8 cellular contexts compared by ENCODE assay signal in the genomic region with DNA sequence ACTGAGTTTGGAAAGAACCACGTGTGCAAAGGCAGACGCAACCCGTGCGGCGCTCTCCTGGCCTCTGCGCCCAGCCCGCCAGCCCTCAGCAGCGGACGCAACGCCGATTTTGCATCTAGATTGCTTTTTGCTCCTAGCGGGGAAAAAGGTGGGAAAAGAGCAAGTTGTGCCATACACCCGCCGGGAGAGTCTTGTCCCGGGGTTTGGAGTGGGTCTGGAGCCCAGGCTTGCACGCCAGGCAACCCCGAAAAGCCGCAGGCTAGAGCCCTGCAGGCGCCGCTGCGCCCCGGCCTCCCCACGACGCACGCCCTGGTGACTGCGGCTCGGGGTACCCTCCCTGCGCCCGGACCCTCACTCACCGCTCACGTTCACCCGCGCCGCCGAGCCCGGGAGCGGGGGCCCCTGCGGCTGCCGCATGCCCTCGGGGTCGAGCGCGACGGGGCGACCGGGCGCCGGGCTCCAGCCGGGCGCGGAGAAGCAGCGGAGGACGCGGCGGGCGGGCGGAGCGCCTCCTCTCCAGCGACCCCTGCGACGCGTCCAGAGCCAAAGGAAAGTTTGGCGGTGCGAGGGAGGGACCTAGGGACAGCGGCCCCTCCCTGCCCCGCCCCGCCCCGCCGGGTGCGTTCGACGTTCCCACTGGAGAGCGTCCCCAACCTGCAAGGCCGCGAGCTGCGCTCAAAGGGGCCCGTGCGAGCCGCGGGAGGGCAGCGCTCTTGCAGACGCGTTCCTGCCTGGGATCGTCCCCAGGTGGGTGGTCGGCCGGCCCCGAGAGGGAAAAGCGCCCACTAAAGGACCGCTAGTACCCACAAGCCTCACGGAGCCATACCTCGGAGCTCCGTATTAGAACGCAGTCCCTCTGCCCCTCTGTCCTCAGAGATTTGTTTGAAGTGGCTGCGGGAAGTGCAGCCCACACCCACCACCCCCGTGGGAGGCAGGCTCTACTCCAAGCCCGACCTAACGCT. TPM values are rescaled to one million over a fixed set of nuclear protein-coding genes. Genes with fewer than 3 reads are reported as not detected.
DNase-seq lines count a peak whose midpoint lies in the region; ATAC-seq and TF ChIP-seq lines count a peak whose summit lies in the region.

A gene with protein sequence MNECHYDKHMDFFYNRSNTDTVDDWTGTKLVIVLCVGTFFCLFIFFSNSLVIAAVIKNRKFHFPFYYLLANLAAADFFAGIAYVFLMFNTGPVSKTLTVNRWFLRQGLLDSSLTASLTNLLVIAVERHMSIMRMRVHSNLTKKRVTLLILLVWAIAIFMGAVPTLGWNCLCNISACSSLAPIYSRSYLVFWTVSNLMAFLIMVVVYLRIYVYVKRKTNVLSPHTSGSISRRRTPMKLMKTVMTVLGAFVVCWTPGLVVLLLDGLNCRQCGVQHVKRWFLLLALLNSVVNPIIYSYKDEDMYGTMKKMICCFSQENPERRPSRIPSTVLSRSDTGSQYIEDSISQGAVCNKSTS (minus strand): TSS at position 550 of the 962 bp plus-strand sequence. CDS start 27,086 bp downstream, outside the sequence.

- H3K27ac ChIP-seq in 22Rv1 (peak within 1 kb of the TSS; percentile 55), neural cell (ENCODE audit: low read length) (no peak within 1 kb of the TSS)

- peaks cover 48% of the 10 kb centered on the region for H3K27me3 ChIP-seq in neural cell (ENCODE audit: insufficient read depth, low read depth, low read length)

- DNase-seq in HFFc6 (no peak), WTC11 (ENCODE audit: low spot score) (peak; percentile 82), epithelial cell of esophagus (ENCODE audit: low read depth) (peak; percentile 65), NCI-H2107 treated with DMSO at 0.1 percent for 48 hours (lab: John Stamatoyannopoulos, UW; ENCODE audit: unreplicated experiment) (no peak), sciatic nerve (ENCODE audit: low spot score) (no peak), GOT3 (lab: John Stamatoyannopoulos, UW) (no peak)

- H3K36me3 ChIP-seq in neural cell (ENCODE audit: insufficient read depth, low read length) = no peaks in the 10 kb centered on the region

- no peaks in the 10 kb centered on the region; the same call in 1 of the 2 replicates for H3K4me1 Mint-ChIP-seq in HFFc6 (ENCODE audit: low read depth)
- H3K4me1 Mint-ChIP-seq in WTC11 = peaks cover 60% of the 10 kb centered on the region

- H3K27me3 Mint-ChIP-seq in HFFc6 (ENCODE audit: insufficient read depth) (peaks cover 31% of the 10 kb centered on the region), WTC11 (ENCODE audit: low read depth) (peaks cover 21% of the 10 kb centered on the region)

- peak within 1 kb of the TSS; percentile 77 for H3K4me3 Mint-ChIP-seq in HFFc6
- H3K4me3 Mint-ChIP-seq in WTC11 = peak within 1 kb of the TSS; percentile 84

- H4K20me1 ChIP-seq in neural cell (ENCODE audit: insufficient read depth) = no peaks in the 10 kb centered on the region

- CTCF ChIA-PET in WTC11 (lab: Charles Lee) = interaction anchor here (0.8 to 2.7 kb wide), 3 partner anchors 52 to 169 kb away, joined by 3 to 18 read pairs (median 13); no protein-coding TSS in a partner anchor

- H3K27ac Mint-ChIP-seq in HFFc6 (no peak within 1 kb of the TSS), WTC11 (peak within 1 kb of the TSS; percentile 63)

- intact Hi-C loops in sciatic nerve (cut with DNase I) = no loop called here

- H3K4me3 ChIP-seq in epithelial cell of esophagus (ENCODE audit: low read length) = peak within 1 kb of the TSS; percentile 80
- H3K4me3 ChIP-seq in neural cell (ENCODE audit: low read length) = peak within 1 kb of the TSS; percentile 68

- H3F3A ChIP-seq in neural cell (ENCODE audit: insufficient read depth, low read length, poor library complexity, severe bottlenecking) = no peaks in the 10 kb centered on the region

- H3K4me2 ChIP-seq in neural cell (ENCODE audit: low read length) = peak within 1 kb of the TSS; percentile 80

- no peak for TF ChIP-seq RAD21 in neural cell (conservative IDR thresholded peaks at IDR 0.05)

- H3K79me2 ChIP-seq in neural cell (replicated peaks; ENCODE audit: insufficient read depth, low read length) = no peaks in the 10 kb centered on the region

- peak; percentile 58 for TF ChIP-seq CTCF in 22Rv1 (IDR thresholded peaks at IDR 0.05)
- no peak for TF ChIP-seq CTCF in HFFc6 (IDR thresholded peaks at IDR 0.05)
- TF ChIP-seq CTCF in WTC11 (IDR thresholded peaks at IDR 0.05) = no peak
- TF ChIP-seq CTCF in epithelial cell of esophagus (IDR thresholded peaks at IDR 0.05; ENCODE audit: insufficient read depth, low read depth, low read length, missing control alignments) = peak; percentile 4
- TF ChIP-seq CTCF in neural cell (IDR thresholded peaks at IDR 0.05; ENCODE audit: poor library complexity, severe bottlenecking) = no peak

- ATAC-seq in WTC11 (peak; percentile 82), sciatic nerve (no peak)

- peak within 1 kb of the TSS; percentile 23 for H3K9ac ChIP-seq in neural cell (ENCODE audit: low read length)

- H3K36me3 Mint-ChIP-seq in HFFc6 (ENCODE audit: low read depth) = no peaks in the 10 kb centered on the region; the same call in 1 of the 2 replicates
- H3K36me3 Mint-ChIP-seq in WTC11 = peaks cover 7% of the 10 kb centered on the region; the same call in 1 of the 2 replicates

- no peaks in the 10 kb centered on the region for H3K9me3 ChIP-seq in neural cell (ENCODE audit: low read length)

- H2AFZ ChIP-seq in neural cell (ENCODE audit: low read depth, low read length) = no peak within 1 kb of the TSS

- no peaks in the 10 kb centered on the region for H3K9me3 Mint-ChIP-seq in HFFc6
- no peaks in the 10 kb centered on the region for H3K9me3 Mint-ChIP-seq in WTC11

- H3K9me2 ChIP-seq in neural cell (ENCODE audit: insufficient read depth, low read length) = no peaks in the 10 kb centered on the region

- peak; percentile 18 for TF ChIP-seq EP300 in neural cell (conservative IDR thresholded peaks at IDR 0.05; ENCODE audit: poor library complexity, severe bottlenecking)

- POLR2A ChIA-PET in WTC11 (lab: Charles Lee) = interaction anchor here (0.6 to 1.3 kb wide), 3 partner anchors 20 to 113 kb away, joined by 3 to 7 read pairs (median 4); no protein-coding TSS in a partner anchor

TF ChIP-seq in neural cell, 6 proteins besides CTCF, POLR2A, EP300 and RAD21:
- TF ChIP-seq SMC3 (conservative IDR thresholded peaks at IDR 0.05; ENCODE audit: poor library complexity) = no peak
- TF ChIP-seq EZH2 (IDR thresholded peaks at IDR 0.05; ENCODE audit: borderline replicate concordance, insufficient read depth, low read length, poor library complexity, severe bottlenecking) = peak; percentile 35

RNA-seq across cellular contexts. Expression of the gene that starts here (rescaled TPM):
- total RNA-seq in HFFc6 (2021; fragmentation: NEBNext Ultra II Directional; extraction: Animal tissue kit (Norgen Biotek cat#: 25700)) = 1 to 10 TPM in 5 of 6 experiments, under 1 TPM in 1; 0.28 to 3.1 (median 2.0) TPM
- total RNA-seq in WTC11 (2021) = 26.8 to 33.3 TPM (median 27.6 TPM) in 3 replicates
- 0.54 TPM in 1 of 2 replicates, not detected in the other for polyA plus RNA-seq in neural cell
- not detected in 2 replicates for polyA minus RNA-seq in neural cell
- 0.36 TPM for total RNA-seq in sciatic nerve

Comparison
In these comparisons a context has a peak if more than half of its experiments do, and no peak if none do; other contexts are left out.
1. CTCF ChIP-seq: peak in 22Rv1 (single experiment) and epithelial cell of esophagus (single experiment); none in HFFc6 (single experiment), WTC11 (single experiment) and neural cell (single experiment).
2. DNase-seq: peak in WTC11 (single experiment) and epithelial cell of esophagus (single experiment); none in HFFc6 (single experiment), NCI-H2107 treated with DMSO at 0.1 percent for 48 hours (single experiment), sciatic nerve (single experiment) and GOT3 (single experiment).